In genomic region chr11:61793829-61794204, GRCh38 we compare ENCODE assay signal across 8 cellular contexts. TPM values are rescaled to one million over a fixed set of nuclear protein-coding genes. Genes with fewer than 3 reads are reported as not detected.
A peak's percentile ranks its signal among the peaks of the same experiment; 100 is the strongest.
DNase-seq lines count a peak whose midpoint lies in the region; FAIRE-seq and TF ChIP-seq lines count a peak whose summit lies in the region.
"Had no signal": no experiment of that assay in that cellular context is flagged by ENCODE, and none has a peak within 500 bp of the region (broad histone marks: within the 10 kb centered on the region; RNA-seq: fewer than 3 reads in every experiment).

No MANE protein-coding gene starts in this region.

- no peaks in the 10 kb centered on the region for H3K27me3 ChIP-seq in OCI-LY3 (ENCODE audit: low read depth, low read length)
- no peaks in the 10 kb centered on the region for H3K27me3 ChIP-seq in H1 (replicated peaks in 1 of 4; ENCODE audit: control insufficient read depth in 3 of 4, extremely low read depth in 1 of 4, insufficient read depth in 3 of 4, low read length in 3 of 4)
- H3K27me3 ChIP-seq in trophoblast cell (ENCODE audit: insufficient read depth, low read length), result no peaks in the 10 kb centered on the region

- H2BK120ac ChIP-seq in H1 (replicated peaks; ENCODE audit: low read depth, low read length) (no peak overlapping the region), trophoblast cell (ENCODE audit: insufficient read depth, low read length, poor library complexity) (no peak overlapping the region)

- H2BK12ac ChIP-seq in H1 (ENCODE audit: low read depth, low read length), result no peak overlapping the region
- H2BK12ac ChIP-seq in trophoblast cell (ENCODE audit: low read length), result no peak overlapping the region

- H4K91ac ChIP-seq in H1 (replicated peaks; ENCODE audit: insufficient read length, low read length), result no peak overlapping the region
- no peak overlapping the region for H4K91ac ChIP-seq in trophoblast cell (ENCODE audit: low read depth, low read length)

- H4K5ac ChIP-seq in H1 (ENCODE audit: insufficient read length, low read depth, low read length), result no peak overlapping the region

- H3K4me2 ChIP-seq in OCI-LY3 (ENCODE audit: low read length) (peak overlapping the region; percentile 77), H1 (ENCODE audit: insufficient read depth in 1 of 2, low read depth in 2 of 2, low read length in 2 of 2) (peak overlapping the region; percentile 68 to 93), trophoblast cell (ENCODE audit: low read length) (peak overlapping the region; percentile 93)

- DNase-seq in GM12865 (ENCODE audit: low read depth), result no peak
- no peak for DNase-seq in H1 (ENCODE audit: low read depth in 1 of 2, low spot score in 2 of 2)
- DNase-seq in trophoblast cell, result no peak
- no peak for DNase-seq in NCI-H2196 (lab: John Stamatoyannopoulos, UW; ENCODE audit: unreplicated experiment)
- no peak for DNase-seq in NCI-H526 treated with DMSO at 0.1 percent for 48 hours (lab: John Stamatoyannopoulos, UW)
- no peak for DNase-seq in stimulated activated naive CD4-positive, alpha-beta T cell (lab: John Stamatoyannopoulos, UW)
- DNase-seq: NCI-H82 had no signal

- H4K12ac ChIP-seq in trophoblast cell (ENCODE audit: low read depth, low read length), result no peak overlapping the region

- H3K14ac ChIP-seq in H1 (ENCODE audit: insufficient read length) (no peak overlapping the region), trophoblast cell (ENCODE audit: low read length) (no peak overlapping the region)

- H3K56ac ChIP-seq in H1 (replicated peaks; ENCODE audit: insufficient read length, low read depth, low read length), result no peak overlapping the region

- peak overlapping the region; percentile 99 for H3K9ac ChIP-seq in OCI-LY3 (ENCODE audit: low read length)
- H3K9ac ChIP-seq in H1 (replicated peaks in 1 of 4; ENCODE audit: extremely low read depth in 1 of 4, low read depth in 3 of 4, low read length in 3 of 4), result peak overlapping the region in 3 of 4 experiments; percentile 99 to 100 (median 99); a peak in 3 of 7 replicates
- H3K9ac ChIP-seq in trophoblast cell (ENCODE audit: low read length), result no peak overlapping the region

- POLR2A ChIA-PET in H1 (lab: Charles Lee; ENCODE audit: partially characterized antibody), result interaction anchor here (1.3 to 20.9 kb wide), 12 partner anchors 9 to 64 kb away, joined by 3 to 354 read pairs (median 11); partner anchors contain the start of genes FADS1, FADS2 and MYRF

- TF ChIP-seq RAD21 in H1 (IDR thresholded peaks at IDR 0.05 in 1 of 2, conservative IDR thresholded peaks at IDR 0.05 in 1 of 2; ENCODE audit: low read depth in 2 of 2, low read length in 2 of 2), result no peak

- peaks cover 98% of the 10 kb centered on the region for H3K79me2 ChIP-seq in OCI-LY3 (ENCODE audit: low read length)
- peaks cover 8 to 58% of the 10 kb centered on the region in 2 experiments for H3K79me2 ChIP-seq in H1 (ENCODE audit: control insufficient read depth in 1 of 2, insufficient read depth in 2 of 2, low read length in 2 of 2)
- H3K79me2 ChIP-seq in trophoblast cell (ENCODE audit: control insufficient read depth, insufficient read depth, low read length, poor library complexity), result peaks cover 20% of the 10 kb centered on the region

- H3K9me3 ChIP-seq in OCI-LY3 (ENCODE audit: insufficient read depth, low read length), result no peaks in the 10 kb centered on the region
- no peaks in the 10 kb centered on the region for H3K9me3 ChIP-seq in H1 (ENCODE audit: insufficient read depth in 2 of 2, low read depth in 1 of 2, low read length in 1 of 2)
- H3K9me3 ChIP-seq in trophoblast cell (ENCODE audit: insufficient read depth, low read depth, low read length), result no peaks in the 10 kb centered on the region

- no peaks in the 10 kb centered on the region; the same call in 1 of the 2 replicates for H3K79me1 ChIP-seq in H1 (ENCODE audit: low read depth, low read length)
- H3K79me1 ChIP-seq in trophoblast cell (ENCODE audit: low read length), result peaks cover 15% of the 10 kb centered on the region

- H3K27ac ChIP-seq in OCI-LY3 (ENCODE audit: low read length), result peak overlapping the region; percentile 83; the same call in 1 of the 2 replicates
- no peak overlapping the region for H3K27ac ChIP-seq in H1 (ENCODE audit: low read depth, low read length)
- no peak overlapping the region for H3K27ac ChIP-seq in trophoblast cell (ENCODE audit: low read depth, low read length)

- no peak overlapping the region for H2AFZ ChIP-seq in OCI-LY3 (ENCODE audit: low read depth, low read length)
- no peak overlapping the region for H2AFZ ChIP-seq in H1 (ENCODE audit: low read length)
- H2AFZ ChIP-seq in trophoblast cell (ENCODE audit: insufficient read depth, low read length, poor library complexity), result no peak overlapping the region

- no peak for FAIRE-seq in H1 (lab: Jason Lieb, UNC)

- no peak for TF ChIP-seq POLR2A in H1 (IDR thresholded peaks at IDR 0.05; ENCODE audit: control extremely low read depth in 1 of 2, low read depth in 2 of 2, low read length in 2 of 2)

- no peak overlapping the region for H2BK15ac ChIP-seq in H1 (ENCODE audit: low read length)

- TF ChIP-seq CTCF in GM12865 (IDR thresholded peaks at IDR 0.05; ENCODE audit: insufficient read depth, low read depth, low read length, missing control alignments) (no peak), OCI-LY3 (IDR thresholded peaks at IDR 0.05; ENCODE audit: low read depth, low read length) (no peak), H1 (IDR thresholded peaks at IDR 0.05; ENCODE audit: control extremely low read depth in 1 of 3, insufficient read depth in 1 of 3, low read depth in 1 of 3, low read length in 3 of 3) (no peak)

- H3K4ac ChIP-seq in H1 (replicated peaks; ENCODE audit: insufficient read length, low read depth, low read length), result no peak overlapping the region
- H3K4ac ChIP-seq in trophoblast cell (ENCODE audit: low read depth, low read length), result peak overlapping the region; percentile 94

- H2BK20ac ChIP-seq in H1 (ENCODE audit: low read length), result no peak overlapping the region

- H2BK5ac ChIP-seq in H1 (ENCODE audit: low read depth, low read length), result no peak overlapping the region
- no peak overlapping the region for H2BK5ac ChIP-seq in trophoblast cell (ENCODE audit: low read depth, low read length, poor library complexity)

- H3K4me1 ChIP-seq in OCI-LY3 (ENCODE audit: low read length), result peaks cover 35% of the 10 kb centered on the region
- 0 out of 7 replicates have a peak, but pooled peaks cover 0 to 2% (median 0%) of the 10 kb centered on the region in 4 experiments for H3K4me1 ChIP-seq in H1 (replicated peaks in 1 of 4; ENCODE audit: control insufficient read depth in 3 of 4, insufficient read depth in 4 of 4, low read length in 3 of 4)
- peaks cover 3 to 5% of the 10 kb centered on the region in 2 experiments for H3K4me1 ChIP-seq in trophoblast cell (ENCODE audit: control insufficient read depth in 1 of 2, insufficient read depth in 2 of 2, low read length in 2 of 2)

- H2AK5ac ChIP-seq in H1 (ENCODE audit: low read depth, low read length) (no peak overlapping the region; the same call in 1 of the 2 replicates), trophoblast cell (ENCODE audit: low read length) (no peak overlapping the region)

- H3K23ac ChIP-seq in H1 (ENCODE audit: insufficient read length) (no peak overlapping the region), trophoblast cell (ENCODE audit: low read length) (no peak overlapping the region)

- TF ChIP-seq EP300 in H1 (IDR thresholded peaks at IDR 0.05; ENCODE audit: borderline replicate concordance in 1 of 2, low read depth in 2 of 2, low read length in 2 of 2), result no peak

- CTCF ChIA-PET in H1 (lab: Charles Lee; ENCODE audit: partially characterized antibody), result interaction anchor here (1.5 to 10.5 kb wide), 4 partner anchors 13 to 154 kb away, joined by 4 to 168 read pairs (median 7); no protein-coding TSS in a partner anchor

- H3K4me3 ChIP-seq in GM12865 (ENCODE audit: low read depth, low read length) (peak overlapping the region; percentile 97), OCI-LY3 (ENCODE audit: low read length) (peak overlapping the region; percentile 90), H1 (ENCODE audit: extremely low read depth in 1 of 4, insufficient read depth in 2 of 4, low read depth in 3 of 4, low read length in 4 of 4) (peak overlapping the region; percentile 86 to 99 (median 98)), trophoblast cell (ENCODE audit: low read depth, low read length) (no peak overlapping the region)

- H3K36me3 ChIP-seq in OCI-LY3 (replicated peaks; ENCODE audit: low read depth, low read length), result peaks cover 51% of the 10 kb centered on the region
- H3K36me3 ChIP-seq in H1 (ENCODE audit: control insufficient read depth in 2 of 4, insufficient read depth in 4 of 4, low read length in 3 of 4), result peaks cover 14 to 33% (median 29%) of the 10 kb centered on the region in 4 experiments; a peak in 7 of 8 replicates
- H3K36me3 ChIP-seq in trophoblast cell (ENCODE audit: control insufficient read depth in 1 of 2, insufficient read depth in 2 of 2, low read length in 2 of 2), result peaks cover 29 to 34% of the 10 kb centered on the region in 2 experiments

- no peak overlapping the region for H3K18ac ChIP-seq in H1 (ENCODE audit: extremely low read depth, low read length)
- H3K18ac ChIP-seq in trophoblast cell (ENCODE audit: low read length), result no peak overlapping the region

- H4K8ac ChIP-seq in H1 (ENCODE audit: extremely low read depth, insufficient read depth, low read length), result no peak overlapping the region
- H4K8ac ChIP-seq in trophoblast cell (ENCODE audit: low read depth, low read length), result no peak overlapping the region

- H4K20me1 ChIP-seq in OCI-LY3 (ENCODE audit: insufficient read depth, low read length) (peaks cover 8% of the 10 kb centered on the region; the same call in 1 of the 2 replicates), H1 (replicated peaks in 1 of 2; ENCODE audit: control insufficient read depth in 1 of 2, insufficient read depth in 2 of 2, low read length in 2 of 2) (peaks cover 4 to 5% of the 10 kb centered on the region in 2 experiments)

- 91% methylated on average over 3 of the region's 3 CpGs; no CpG with 5 or more reads in 1 of the 2 experiments for WGBS in H1 (ENCODE audit: extremely low coverage in 1 of 2, insufficient coverage in 1 of 2, insufficient read length in 1 of 2, insufficient replicate concordance in 2 of 2, low coverage in 1 of 2, low lambda C conversion rate in 2 of 2, missing lambda C conversion rate in 1 of 2), 2 experiments
- WGBS in trophoblast cell (ENCODE audit: extremely low coverage, insufficient coverage, insufficient read length), result no CpG with 5 or more reads among the region's 3 CpGs

- peaks cover 2% of the 10 kb centered on the region; the same call in 1 of the 2 replicates for H3K23me2 ChIP-seq in H1 (ENCODE audit: low read depth, low read length)

RNA-seq across cellular contexts. Expression of gene FEN1, which starts 1.1 kb away (rescaled TPM):
- total RNA-seq in H1 (2021; fragmentation: NEBNext Ultra II Directional; extraction: Animal tissue kit (Norgen Biotek cat#: 25700)), result 84.5 and 86.1 TPM in 2 replicates
- 52.6 and 52.9 TPM in 2 replicates for polyA plus RNA-seq in H1 (2011; rRNA removed)
- 75.9 TPM for polyA plus RNA-seq in H1 (2011; cell fraction: cytosol; rRNA removed)
- 39.1 TPM for polyA plus RNA-seq in H1 (2011; cell fraction: nucleus; rRNA removed)
- 91.9 to 107 TPM (median 97.9 TPM) in 4 replicates for polyA plus RNA-seq in H1 (2012, experiment 1 of 2)
- 35.6 TPM for polyA plus RNA-seq in H1 (2012, experiment 2 of 2)
- polyA plus RNA-seq in H1 (2013, experiment 1 of 2), result 52.4 TPM
- 55.2 TPM for polyA plus RNA-seq in H1 (2013, experiment 2 of 2)
- 74.7 and 76.2 TPM in 2 replicates for polyA minus RNA-seq in H1 (2011; rRNA and poly(A)+ RNA removed)
- polyA minus RNA-seq in H1 (2011; cell fraction: cytosol; rRNA and poly(A)+ RNA removed), result 43.7 TPM
- 41.1 TPM for polyA minus RNA-seq in H1 (2011; cell fraction: nucleus; rRNA and poly(A)+ RNA removed)
- 53.9 and 58.2 TPM in 2 replicates for polyA plus RNA-seq in trophoblast cell (2013)

RNA-seq across cellular contexts. Expression of gene TMEM258, which starts 1.4 kb away (rescaled TPM):
- total RNA-seq in H1 (2021; fragmentation: NEBNext Ultra II Directional; extraction: Animal tissue kit (Norgen Biotek cat#: 25700)), result 186 and 191 TPM in 2 replicates
- 622 and 759 TPM in 2 replicates for polyA plus RNA-seq in H1 (2011; rRNA removed)
- 508 TPM for polyA plus RNA-seq in H1 (2011; cell fraction: cytosol; rRNA removed)
- 357 TPM for polyA plus RNA-seq in H1 (2011; cell fraction: nucleus; rRNA removed)
- polyA plus RNA-seq in H1 (2012, experiment 1 of 2), result 367 to 567 TPM (median 473 TPM) in 4 replicates
- 392 TPM for polyA plus RNA-seq in H1 (2012, experiment 2 of 2)
- polyA plus RNA-seq in H1 (2013, experiment 1 of 2), result 338 TPM
- 352 TPM for polyA plus RNA-seq in H1 (2013, experiment 2 of 2)
- polyA minus RNA-seq in H1 (2011; rRNA and poly(A)+ RNA removed), result 163 and 184 TPM in 2 replicates
- 130 TPM for polyA minus RNA-seq in H1 (2011; cell fraction: cytosol; rRNA and poly(A)+ RNA removed)
- polyA minus RNA-seq in H1 (2011; cell fraction: nucleus; rRNA and poly(A)+ RNA removed), result 123 TPM
- 246 and 256 TPM in 2 replicates for polyA plus RNA-seq in trophoblast cell (2013)

RNA-seq across cellular contexts. Expression of gene FADS1, which starts 23.0 kb away (rescaled TPM):
- total RNA-seq in H1 (2021; fragmentation: NEBNext Ultra II Directional; extraction: Animal tissue kit (Norgen Biotek cat#: 25700)), result 115 and 116 TPM in 2 replicates
- polyA plus RNA-seq in H1 (2011; rRNA removed), result 141 and 160 TPM in 2 replicates
- polyA plus RNA-seq in H1 (2011; cell fraction: cytosol; rRNA removed), result 127 TPM
- 141 TPM for polyA plus RNA-seq in H1 (2011; cell fraction: nucleus; rRNA removed)
- 83.3 to 97.8 TPM (median 90.8 TPM) in 4 replicates for polyA plus RNA-seq in H1 (2012, experiment 1 of 2)
- 40.1 TPM for polyA plus RNA-seq in H1 (2012, experiment 2 of 2)
- polyA plus RNA-seq in H1 (2013, experiment 1 of 2), result 153 TPM
- polyA plus RNA-seq in H1 (2013, experiment 2 of 2), result 174 TPM
- 251 and 278 TPM in 2 replicates for polyA minus RNA-seq in H1 (2011; rRNA and poly(A)+ RNA removed)
- 150 TPM for polyA minus RNA-seq in H1 (2011; cell fraction: cytosol; rRNA and poly(A)+ RNA removed)
- polyA minus RNA-seq in H1 (2011; cell fraction: nucleus; rRNA and poly(A)+ RNA removed), result 146 TPM
- polyA plus RNA-seq in trophoblast cell (2013), result 83.8 and 84.0 TPM in 2 replicates

RNA-seq across cellular contexts. Expression of gene FADS2, which starts 34.3 kb away (rescaled TPM):
- total RNA-seq in H1 (2021; fragmentation: NEBNext Ultra II Directional; extraction: Animal tissue kit (Norgen Biotek cat#: 25700)), result 499 and 526 TPM in 2 replicates
- 635 and 701 TPM in 2 replicates for polyA plus RNA-seq in H1 (2011; rRNA removed)
- polyA plus RNA-seq in H1 (2011; cell fraction: cytosol; rRNA removed), result 497 TPM
- polyA plus RNA-seq in H1 (2011; cell fraction: nucleus; rRNA removed), result 671 TPM
- polyA plus RNA-seq in H1 (2012, experiment 1 of 2), result 387 to 431 TPM (median 414 TPM) in 4 replicates
- polyA plus RNA-seq in H1 (2012, experiment 2 of 2), result 532 TPM
- polyA plus RNA-seq in H1 (2013, experiment 1 of 2), result 1,100 TPM
- polyA plus RNA-seq in H1 (2013, experiment 2 of 2), result 1,238 TPM
- 977 and 989 TPM in 2 replicates for polyA minus RNA-seq in H1 (2011; rRNA and poly(A)+ RNA removed)
- 321 TPM for polyA minus RNA-seq in H1 (2011; cell fraction: cytosol; rRNA and poly(A)+ RNA removed)
- 205 TPM for polyA minus RNA-seq in H1 (2011; cell fraction: nucleus; rRNA and poly(A)+ RNA removed)
- polyA plus RNA-seq in trophoblast cell (2013), result 538 and 565 TPM in 2 replicates

RNA-seq across cellular contexts. Expression of gene MYRF, which starts 41.4 kb away (rescaled TPM):
- 6.0 TPM in 2 replicates for total RNA-seq in H1 (2021; fragmentation: NEBNext Ultra II Directional; extraction: Animal tissue kit (Norgen Biotek cat#: 25700))
- 6.1 and 7.6 TPM in 2 replicates for polyA plus RNA-seq in H1 (2011; rRNA removed)
- polyA plus RNA-seq in H1 (2011; cell fraction: cytosol; rRNA removed), result 4.4 TPM
- polyA plus RNA-seq in H1 (2011; cell fraction: nucleus; rRNA removed), result 37.7 TPM
- 3.9 to 7.2 TPM (median 6.2 TPM) in 4 replicates for polyA plus RNA-seq in H1 (2012, experiment 1 of 2)
- 3.1 TPM for polyA plus RNA-seq in H1 (2012, experiment 2 of 2)
- 5.1 TPM for polyA plus RNA-seq in H1 (2013, experiment 1 of 2)
- 4.7 TPM for polyA plus RNA-seq in H1 (2013, experiment 2 of 2)
- polyA minus RNA-seq in H1 (2011; rRNA and poly(A)+ RNA removed), result 3.0 and 4.7 TPM in 2 replicates
- 3.7 TPM for polyA minus RNA-seq in H1 (2011; cell fraction: cytosol; rRNA and poly(A)+ RNA removed)
- 9.6 TPM for polyA minus RNA-seq in H1 (2011; cell fraction: nucleus; rRNA and poly(A)+ RNA removed)
- 9.8 and 10.4 TPM in 2 replicates for polyA plus RNA-seq in trophoblast cell (2013)
